Comparison of ENCODE assay signal across 10 cellular contexts in the genomic region with DNA sequence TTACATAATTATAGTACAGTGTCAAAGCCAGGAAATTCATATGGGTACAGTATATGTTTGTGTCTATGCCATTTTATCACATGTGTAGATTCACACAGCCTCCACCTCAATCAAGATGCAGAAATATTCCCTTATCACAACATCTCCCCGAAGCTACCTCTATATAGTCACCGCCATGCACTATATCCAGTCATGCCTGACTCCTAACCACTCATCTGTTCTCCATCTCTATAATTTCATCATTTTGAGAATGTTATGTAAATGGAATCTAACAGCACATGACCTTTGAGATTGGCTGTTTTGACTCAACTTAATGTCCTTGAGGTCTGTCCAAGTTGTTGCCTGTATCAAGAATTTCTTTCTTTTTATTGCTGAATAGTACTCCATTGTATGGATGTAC.
"Had no signal": no experiment of that assay in that cellular context is flagged by ENCODE, and none has a peak within 500 bp of the region (broad histone marks: within the 10 kb centered on the region; RNA-seq: fewer than 3 reads in every experiment).

No MANE protein-coding gene starts in this region.

- DNase-seq: activated CD4-positive, alpha-beta T cell treated with anti-CD3 and anti-CD28 coated beads, Interleukin-2, amount 10 ng/mL, durations not matched to agents 24 days and 14 days; activated CD8-positive, alpha-beta T cell treated with anti-CD3 and anti-CD28 coated beads for 36 hours; activated naive CD4-positive, alpha-beta T cell treated with anti-CD3 and anti-CD28 coated beads for 36 hours; activated T-cell treated with anti-CD3 and anti-CD28 coated beads, Interleukin-2, amount 50 U/mL, for 24 hours; colonic mucosa; endodermal cell; foreskin keratinocyte; hippocampal formation; sigmoid colon; spleen had no signal

- ATAC-seq: activated CD8-positive, alpha-beta T cell treated with anti-CD3 and anti-CD28 coated beads for 36 hours; foreskin keratinocyte had no signal
